8 cellular contexts compared by ENCODE assay signal in genomic region chr10:92839191-92840085, GRCh38. TPM values are rescaled to one million over a fixed set of nuclear protein-coding genes. Genes with fewer than 3 reads are reported as not detected.
DNase-seq lines count a peak whose midpoint lies in the region; ATAC-seq and TF ChIP-seq lines count a peak whose summit lies in the region.

No MANE protein-coding gene starts in this region.

- H3K27me3 ChIP-seq in NT2/D1 (ENCODE audit: insufficient read depth, insufficient read length) (no peaks in the 10 kb centered on the region), right atrium auricular region (no peaks in the 10 kb centered on the region)

- H3K27ac Mint-ChIP-seq in activated T-helper 17 cell treated with anti-CD3 and anti-CD28 coated beads, Interleukin-2, amount 50 U/mL, for 72 hours = no peak overlapping the region

- no peaks in the 10 kb centered on the region for H3K4me1 ChIP-seq in NT2/D1 (ENCODE audit: insufficient read depth, insufficient read length)
- no peaks in the 10 kb centered on the region for H3K4me1 ChIP-seq in right atrium auricular region

- H3K9ac ChIP-seq in NT2/D1 (ENCODE audit: insufficient read length, low read depth) = no peak overlapping the region

- no peaks in the 10 kb centered on the region for H3K36me3 Mint-ChIP-seq in activated T-helper 17 cell treated with anti-CD3 and anti-CD28 coated beads, Interleukin-2, amount 50 U/mL, for 72 hours (ENCODE audit: low read depth)

- no peaks in the 10 kb centered on the region for H3K27me3 Mint-ChIP-seq in activated T-helper 17 cell treated with anti-CD3 and anti-CD28 coated beads, Interleukin-2, amount 50 U/mL, for 72 hours

- H3K9me3 Mint-ChIP-seq in activated T-helper 17 cell treated with anti-CD3 and anti-CD28 coated beads, Interleukin-2, amount 50 U/mL, for 72 hours = no peaks in the 10 kb centered on the region

- DNase-seq in NCI-H2029 (lab: John Stamatoyannopoulos, UW) (peak; percentile 8), NCI-H2029 treated with DMSO at 0.1 percent for 48 hours (lab: John Stamatoyannopoulos, UW) (no peak), NT2/D1 (ENCODE audit: low read depth, low spot score) (peak; percentile 25), right atrium auricular region (ENCODE audit: low spot score) (no peak), inferior parietal cortex (ENCODE audit: extremely low spot score) (no peak)
- peak; percentile 57 to 70 for DNase-seq in stimulated activated CD4-positive, alpha-beta T cell treated with anti-CD3 and anti-CD28 coated beads, Interleukin-4, amount 100 ng/mL, for 48 hours (ENCODE audit: low read depth in 2 of 2)

- H3K9me3 ChIP-seq in NT2/D1 (ENCODE audit: insufficient read depth, low read length) (no peaks in the 10 kb centered on the region), right atrium auricular region (no peaks in the 10 kb centered on the region)

- H3K4me3 Mint-ChIP-seq in activated T-helper 17 cell treated with anti-CD3 and anti-CD28 coated beads, Interleukin-2, amount 50 U/mL, for 72 hours = no peak overlapping the region

- no peaks in the 10 kb centered on the region for H3K36me3 ChIP-seq in NT2/D1 (ENCODE audit: insufficient read depth, insufficient read length, low read length)
- no peaks in the 10 kb centered on the region for H3K36me3 ChIP-seq in right atrium auricular region

- peak in 1 of 2 donors; percentile 35 for TF ChIP-seq CTCF in right atrium auricular region (IDR thresholded peaks at IDR 0.05)

- H3K27ac ChIP-seq in right atrium auricular region = peak overlapping the region; percentile 38 to 41

- H3K4me3 ChIP-seq in NT2/D1 (ENCODE audit: insufficient read length, low read depth) (no peak overlapping the region), right atrium auricular region (no peak overlapping the region)

- peaks cover 5% of the 10 kb centered on the region for H3K4me1 Mint-ChIP-seq in activated T-helper 17 cell treated with anti-CD3 and anti-CD28 coated beads, Interleukin-2, amount 50 U/mL, for 72 hours

- ATAC-seq in activated T-helper 17 cell treated with anti-CD3 and anti-CD28 coated beads, Interleukin-2, amount 50 U/mL, for 72 hours (replicated peaks) = peak; percentile 46
- no peak for ATAC-seq in GM21717 (IDR thresholded peaks at IDR 0.05; ENCODE audit: unreplicated experiment)

RNA-seq across cellular contexts. Expression of gene EXOC6, which starts 8.9 kb away (rescaled TPM):
- 10 to 100 TPM in 1 of 2 donors, 1 to 10 TPM in 1; 9.8 to 12.1 TPM for total RNA-seq in activated T-helper 17 cell treated with anti-CD3 and anti-CD28 coated beads, Interleukin-2, amount 50 U/mL, for 72 hours
- 10 to 100 TPM in 1 of 2 donors, 1 to 10 TPM in 1; 7.0 to 10.1 TPM for total RNA-seq in right atrium auricular region

Comparison
In these comparisons a context has a peak if more than half of its experiments do, and no peak if none do; other contexts are left out.
1. DNase-seq: peak in NCI-H2029 (single experiment), NT2/D1 (single experiment) and stimulated activated CD4-positive, alpha-beta T cell treated with anti-CD3 and anti-CD28 coated beads, Interleukin-4, amount 100 ng/mL, for 48 hours (2 of 2); none in NCI-H2029 treated with DMSO at 0.1 percent for 48 hours (single experiment), right atrium auricular region (single experiment) and inferior parietal cortex (single experiment).